ENCODE assay signal across 16 cellular contexts in the genomic region with DNA sequence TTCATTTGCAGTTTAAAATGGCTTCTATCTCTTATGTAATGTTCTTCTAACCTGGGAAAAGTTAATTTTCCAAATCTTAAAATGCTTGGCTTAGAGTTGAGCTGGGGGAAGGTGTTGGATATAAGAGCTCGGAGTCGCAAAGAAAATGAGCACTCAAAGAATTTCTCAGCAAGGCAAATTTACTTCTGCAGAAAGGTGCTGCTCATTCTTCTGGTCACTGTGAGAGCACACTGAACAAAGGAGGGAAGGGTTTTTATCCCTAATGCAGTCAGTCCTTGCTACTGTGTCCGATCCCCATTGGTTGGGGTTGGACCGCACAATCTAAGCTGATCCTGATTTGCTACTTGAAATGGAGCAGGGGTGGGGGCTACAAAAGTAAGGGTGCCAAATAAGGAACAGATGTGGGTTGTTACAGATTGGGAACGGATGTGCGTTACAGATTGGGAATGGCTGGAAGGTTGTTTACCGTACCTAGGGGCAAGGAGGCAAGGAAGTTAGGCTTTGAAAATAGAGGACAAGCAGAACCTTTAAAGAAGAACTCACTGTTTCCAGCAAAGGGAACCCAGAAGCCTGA. TPM values are rescaled to one million over a fixed set of nuclear protein-coding genes. Genes with fewer than 3 reads are reported as not detected.
DNase-seq lines count a peak whose midpoint lies in the region; ATAC-seq, FAIRE-seq and TF ChIP-seq lines count a peak whose summit lies in the region.
"Had no signal": no experiment of that assay in that cellular context is flagged by ENCODE, and none has a peak within 500 bp of the region (broad histone marks: within the 10 kb centered on the region; RNA-seq: fewer than 3 reads in every experiment).

No MANE protein-coding gene starts in this region.

- TF ChIP-seq RAD21 in HCT116 (IDR thresholded peaks at IDR 0.05; ENCODE audit: low read depth) (no peak), Ishikawa (IDR thresholded peaks at IDR 0.05; ENCODE audit: low read depth) (no peak), GM12878 (IDR thresholded peaks at IDR 0.05; ENCODE audit: insufficient read depth, low read depth, low read length) (no peak)

- no peak for TF ChIP-seq EP300 in Ishikawa (IDR thresholded peaks at IDR 0.05; ENCODE audit: borderline replicate concordance)
- no peak for TF ChIP-seq EP300 in GM12878 (IDR thresholded peaks at IDR 0.05; ENCODE audit: borderline replicate concordance in 1 of 2, control insufficient read depth in 1 of 2, low read depth in 2 of 2, low read length in 2 of 2)

- H3K27ac ChIP-seq in HCT116 (ENCODE audit: low read depth, low read length) (no peak overlapping the region), GM12878 (ENCODE audit: control insufficient read depth, insufficient read depth) (no peak overlapping the region), keratinocyte (ENCODE audit: control insufficient read depth, insufficient read depth, low read length) (no peak overlapping the region)

- H3K27me3 ChIP-seq in HCT116 (ENCODE audit: insufficient read depth, low read length) (no peaks in the 10 kb centered on the region), GM12878 (replicated peaks in 1 of 2; ENCODE audit: control insufficient read depth in 2 of 2, insufficient read depth in 2 of 2, low read length in 1 of 2) (no peaks in the 10 kb centered on the region), keratinocyte (ENCODE audit: control insufficient read depth, extremely low read depth, insufficient read depth, low read length) (no peaks in the 10 kb centered on the region)

- no TSS peak for BruUV-seq in HCT116 (replicated peaks; lab: Mats Ljungman, UMichigan)
- no TSS peak for BruUV-seq in GM12878 (replicated peaks; lab: Mats Ljungman, UMichigan)

- WGBS in GM12878 (ENCODE audit: insufficient coverage, insufficient replicate concordance, low lambda C conversion rate, missing lambda C conversion rate) = 85% methylated on average over 7 of the region's 7 CpGs

- peaks cover 18 to 27% of the 10 kb centered on the region in 2 experiments; a peak in 3 of 4 replicates for H3K9me3 ChIP-seq in HCT116 (ENCODE audit: control insufficient read depth in 1 of 2, insufficient read depth in 1 of 2, low read depth in 1 of 2, low read length in 2 of 2)
- H3K9me3 ChIP-seq in GM12878 (replicated peaks; ENCODE audit: control insufficient read depth, insufficient read depth, low read length) = peaks cover 8% of the 10 kb centered on the region; the same call in 2 of the 3 replicates
- peaks cover 20% of the 10 kb centered on the region for H3K9me3 ChIP-seq in keratinocyte (ENCODE audit: control insufficient read depth, low read depth, low read length)

- no peaks in the 10 kb centered on the region for H4K20me1 ChIP-seq in HCT116 (ENCODE audit: insufficient read depth)
- no peaks in the 10 kb centered on the region for H4K20me1 ChIP-seq in GM12878 (ENCODE audit: control insufficient read depth, insufficient read depth)
- no peaks in the 10 kb centered on the region for H4K20me1 ChIP-seq in keratinocyte (ENCODE audit: control insufficient read depth, extremely low read depth, insufficient read depth, low read length)

- H3K9ac ChIP-seq in HCT116 (ENCODE audit: low read length) = no peak overlapping the region
- no peak overlapping the region for H3K9ac ChIP-seq in GM12878 (ENCODE audit: control insufficient read depth, insufficient read depth, low read length)
- H3K9ac ChIP-seq in keratinocyte (ENCODE audit: control insufficient read depth, extremely low read depth, insufficient read depth, low read length) = no peak overlapping the region

- H2AFZ ChIP-seq in HCT116 (ENCODE audit: low read depth, low read length, poor library complexity, severe bottlenecking) (no peak overlapping the region), GM12878 (ENCODE audit: control insufficient read depth, low read depth, low read length) (no peak overlapping the region), keratinocyte (ENCODE audit: control insufficient read depth, low read length) (no peak overlapping the region)

- H3K36me3 ChIP-seq in HCT116 (ENCODE audit: control insufficient read depth in 1 of 2, insufficient read depth in 2 of 2, low read length in 2 of 2) (no peaks in the 10 kb centered on the region), GM12878 (ENCODE audit: control insufficient read depth in 2 of 2, insufficient read depth in 2 of 2, low read length in 1 of 2) (no peaks in the 10 kb centered on the region), keratinocyte (ENCODE audit: control insufficient read depth in 2 of 2, extremely low read depth in 1 of 2, insufficient read depth in 2 of 2, low read length in 2 of 2) (no peaks in the 10 kb centered on the region)
- H3K36me3 ChIP-seq: HAP-1 had no signal

- intact Hi-C loops in HCT116 (cut with micrococcal nuclease) = no loop called here
- intact Hi-C loops in GM12878 (cut with micrococcal nuclease; ENCODE audit: unreplicated experiment) = no loop called here

- no peak for FAIRE-seq in GM12878 (lab: Jason Lieb, UNC)
- FAIRE-seq in keratinocyte (lab: Jason Lieb, UNC) = peak; percentile 20
- FAIRE-seq: A204.1, HTR-8/SVneo had no signal

- H3K4me1 ChIP-seq in HCT116 (ENCODE audit: control insufficient read depth in 1 of 2, insufficient read depth in 2 of 2, low read length in 2 of 2) = no peaks in the 10 kb centered on the region
- H3K4me1 ChIP-seq in GM12878 (ENCODE audit: control insufficient read depth, insufficient read depth, low read length) = no peaks in the 10 kb centered on the region
- no peaks in the 10 kb centered on the region for H3K4me1 ChIP-seq in keratinocyte (ENCODE audit: control insufficient read depth, extremely low read depth, insufficient read depth, low read length)
- H3K4me1 ChIP-seq: HAP-1 had no signal

- RAD21 ChIA-PET in HCT116 (lab: Charles Lee; ENCODE audit: low non-redundant PET in 1 of 2, low total read pairs in 2 of 2, uncharacterized antibody in 2 of 2, unreplicated experiment in 2 of 2) = no interaction called here
- RAD21 ChIA-PET in GM12878 (lab: Charles Lee; ENCODE audit: unreplicated experiment) = no interaction called here

- H3K79me2 ChIP-seq in HCT116 (ENCODE audit: insufficient read depth, low read length) (no peaks in the 10 kb centered on the region), GM12878 (ENCODE audit: control insufficient read depth, insufficient read depth, low read length) (no peaks in the 10 kb centered on the region), keratinocyte (ENCODE audit: control insufficient read depth, insufficient read depth, low read length) (no peaks in the 10 kb centered on the region)

- in situ Hi-C loops in GM12878 (cut with MboI) = no loop called here

- DNase-seq in HCT116 (ENCODE audit: low read depth, low spot score) (no peak), GM12878 (ENCODE audit: low read depth, low spot score) (no peak), keratinocyte (ENCODE audit: low read depth, low spot score) (no peak), NCI-H774 (lab: John Stamatoyannopoulos, UW) (no peak)
- DNase-seq: C1 segment of cervical spinal cord; CD4-positive, alpha-beta T cell; DND-41; GDM1; GOT3; KBM-7 had no signal

- dilution Hi-C loops in keratinocyte (cut with MboI; ENCODE audit: extremely low pct_ligation_motif_present, low sequenced_read_pairs) = no loop called here

- H3K4me2 ChIP-seq in HCT116 (ENCODE audit: low read length) = no peak overlapping the region
- no peak overlapping the region for H3K4me2 ChIP-seq in GM12878 (ENCODE audit: control insufficient read depth, insufficient read depth)
- H3K4me2 ChIP-seq in keratinocyte (ENCODE audit: control insufficient read depth, extremely low read depth, insufficient read depth, low read depth, low read length) = no peak overlapping the region

- TF ChIP-seq POLR2A in HCT116 (IDR thresholded peaks at IDR 0.05; ENCODE audit: borderline replicate concordance, extremely low read depth, insufficient read depth, insufficient read length) (no peak), GM12878 (IDR thresholded peaks at IDR 0.05; ENCODE audit: low read depth, low read length) (no peak)

- CTCF ChIA-PET in HCT116 (lab: Charles Lee) = no interaction called here
- CTCF ChIA-PET in GM12878 (lab: Yijun Ruan, JAX) = no interaction called here

- ATAC-seq in HCT116 (no peak), GM12878 (no peak), GM19463 (IDR thresholded peaks at IDR 0.05; ENCODE audit: unreplicated experiment) (no peak), GM18867 (IDR thresholded peaks at IDR 0.05; ENCODE audit: unreplicated experiment) (no peak)

- H3K9me2 ChIP-seq in HCT116 (ENCODE audit: insufficient read depth) = no peaks in the 10 kb centered on the region

- no peaks in the 10 kb centered on the region for H3K9me1 ChIP-seq in keratinocyte (ENCODE audit: control insufficient read depth, extremely low read depth, insufficient read depth, low read length)

- TF ChIP-seq CTCF in HCT116 (IDR thresholded peaks at IDR 0.05 in 2 of 3, conservative IDR thresholded peaks at IDR 0.05 in 1 of 3; ENCODE audit: borderline replicate concordance in 1 of 3, insufficient read depth in 1 of 3, low read depth in 2 of 3, low read length in 2 of 3) (no peak), GM12878 (IDR thresholded peaks at IDR 0.05 in 2 of 3, conservative IDR thresholded peaks at IDR 0.05 in 1 of 3; ENCODE audit: control insufficient read depth in 2 of 3, extremely low read depth in 1 of 3, insufficient read depth in 1 of 3, low read depth in 3 of 3, low read length in 3 of 3) (no peak), keratinocyte (optimal IDR thresholded peaks at IDR 0.05 in 1 of 3, IDR thresholded peaks at IDR 0.05 in 1 of 3, conservative IDR thresholded peaks at IDR 0.05 in 1 of 3; ENCODE audit: extremely low read depth in 1 of 3, insufficient read depth in 2 of 3, low read length in 3 of 3) (no peak)

- SMC1A ChIA-PET in GM12878 (lab: Charles Lee; ENCODE audit: uncharacterized antibody, unreplicated experiment) = interaction anchor here (0.6 to 1.1 kb wide), 2 partner anchors 149 to 936 kb away, joined by 3 read pairs; no protein-coding TSS in a partner anchor

- no peak overlapping the region for H3K4me3 ChIP-seq in HCT116 (replicated peaks in 1 of 2; ENCODE audit: low read depth in 1 of 2, low read length in 2 of 2)
- H3K4me3 ChIP-seq in GM12878 = no peak overlapping the region
- no peak overlapping the region for H3K4me3 ChIP-seq in keratinocyte (ENCODE audit: control insufficient read depth in 2 of 3, extremely low read depth in 1 of 3, insufficient read depth in 2 of 3, low read depth in 1 of 3, low read length in 3 of 3)
- H3K4me3 ChIP-seq: HAP-1 had no signal

- POLR2A ChIA-PET in HCT116 (lab: Charles Lee) = no interaction called here
- POLR2A ChIA-PET in GM12878 (lab: Charles Lee) = no interaction called here

RNA-seq across cellular contexts. Expression of a gene that starts 19.4 kb away (rescaled TPM):
- total RNA-seq in HCT116 (2021; ENCODE audit: unreplicated experiment) = 327 TPM
- 275 and 349 TPM in 2 replicates for polyA plus RNA-seq in HCT116 (2012)
- total RNA-seq in GM12878 (2013; cell fraction: nucleolus; rRNA removed) = 57.3 and 68.1 TPM in 2 replicates
- 67.0 and 75.9 TPM in 2 replicates for total RNA-seq in GM12878 (2014; rRNA removed)
- total RNA-seq in GM12878 (2014; rRNA removed; fragmentation: Illumina TruSeq; extraction: Trizol) = 73.7 and 76.7 TPM in 2 replicates
- total RNA-seq in GM12878 (2021) = 83.7 and 84.6 TPM in 2 replicates
- 38.1 TPM for polyA plus RNA-seq in GM12878 (2011; ENCODE audit: low read depth)
- polyA plus RNA-seq in GM12878 (2011; rRNA removed) = 60.8 and 77.3 TPM in 2 replicates
- polyA plus RNA-seq in GM12878 (2011; cell fraction: cytosol; rRNA removed) = 54.4 and 59.1 TPM in 2 replicates
- 27.3 and 35.3 TPM in 2 replicates for polyA plus RNA-seq in GM12878 (2011; cell fraction: nucleus; rRNA removed)
- 24.7 and 24.9 TPM in 2 replicates for polyA plus RNA-seq in GM12878 (2012)
- 70.6 TPM in 2 replicates for polyA plus RNA-seq in GM12878 (2014; fragmentation: Illumina TruSeq; extraction: Trizol)
- 10 to 100 TPM; 52.6 to 56.7 TPM for polyA plus RNA-seq in GM12878 (2014; fragmentation: Nextera tagmentation; extraction: Ambion mirVana)
- polyA plus RNA-seq in GM12878 (2014; rRNA removed) = 50.8 and 56.8 TPM in 2 replicates
- 10 to 100 TPM; 68.6 to 68.8 TPM for polyA plus RNA-seq in GM12878 (2016; fragmentation: Nextera tagmentation; extraction: Ambion mirVana)
- 121 and 164 TPM in 2 replicates for polyA minus RNA-seq in GM12878 (2011; rRNA and poly(A)+ RNA removed)
- 20.5 and 21.8 TPM in 2 replicates for polyA minus RNA-seq in GM12878 (2011; cell fraction: cytosol; rRNA and poly(A)+ RNA removed)
- 30.3 and 67.5 TPM in 2 replicates for polyA minus RNA-seq in GM12878 (2011; cell fraction: nucleus; rRNA and poly(A)+ RNA removed)
- polyA plus RNA-seq in keratinocyte = 41.5 to 88.9 TPM (median 65.6 TPM) in 3 replicates
- polyA plus RNA-seq in keratinocyte (2011; ENCODE audit: low read depth) = 51.8 TPM
- polyA plus RNA-seq in keratinocyte (2011; cell fraction: cytosol; rRNA removed) = 43.8 and 91.4 TPM in 2 replicates
- 89.8 and 94.0 TPM in 2 replicates for polyA plus RNA-seq in keratinocyte (2011; cell fraction: nucleus; rRNA removed)
- polyA plus RNA-seq in keratinocyte (2012; ENCODE audit: low replicate concordance) = 45.9 and 67.9 TPM in 2 replicates
- polyA minus RNA-seq in keratinocyte = 93.1 to 182 TPM (median 118 TPM) in 3 replicates
- 34.3 TPM for polyA minus RNA-seq in keratinocyte (2011; cell fraction: cytosol; rRNA and poly(A)+ RNA removed)
- 83.6 and 130 TPM in 2 replicates for polyA minus RNA-seq in keratinocyte (2011; cell fraction: nucleus; rRNA and poly(A)+ RNA removed)
